In the genomic region with DNA sequence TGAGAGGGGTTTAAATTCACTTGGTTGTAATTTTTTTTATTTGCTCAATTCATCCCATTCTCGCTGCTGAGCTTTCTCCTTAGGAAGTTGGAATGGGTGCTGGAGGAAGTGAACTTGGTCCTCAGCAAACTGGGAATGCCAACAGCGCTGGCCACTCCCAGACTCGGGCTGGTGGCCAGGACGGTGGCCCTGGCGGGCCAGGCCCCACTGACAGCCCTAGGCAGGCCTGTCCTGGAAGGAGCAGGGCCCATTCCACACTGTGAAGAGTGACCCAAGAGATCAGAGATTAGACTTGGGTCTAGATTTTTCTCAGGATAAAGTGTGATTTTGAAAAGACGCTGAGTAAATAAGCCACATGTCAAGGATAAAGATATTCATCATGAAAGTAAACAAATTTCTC, we compare ENCODE assay signal across 8 cellular contexts.
DNase-seq lines count a peak whose midpoint lies in the region; ATAC-seq and TF ChIP-seq lines count a peak whose summit lies in the region.

No MANE protein-coding gene starts in this region.

- peak overlapping the region in 1 of 3 donors; percentile 23 for H3K27ac Mint-ChIP-seq in IgD-negative memory B cell
- H3K27ac Mint-ChIP-seq in stimulated activated effector memory CD8-positive, alpha-beta T cell treated with anti-CD3 and anti-CD28 coated beads, Interleukin-12 subunit alpha, Interleukin-12 subunit beta, amount 100 ng/mL, for 72 hours, result peak overlapping the region; percentile 96

- no peaks in the 10 kb centered on the region for H3K9me3 Mint-ChIP-seq in IgD-negative memory B cell
- no peaks in the 10 kb centered on the region for H3K9me3 Mint-ChIP-seq in stimulated activated effector memory CD8-positive, alpha-beta T cell treated with anti-CD3 and anti-CD28 coated beads, Interleukin-12 subunit alpha, Interleukin-12 subunit beta, amount 100 ng/mL, for 72 hours

- H3K9me3 ChIP-seq in ascending aorta, result no peaks in the 10 kb centered on the region

- peak; percentile 91 for ATAC-seq in left lobe of liver
- no peak for ATAC-seq in stimulated activated effector memory CD8-positive, alpha-beta T cell treated with anti-CD3 and anti-CD28 coated beads, Interleukin-12 subunit alpha, Interleukin-12 subunit beta, amount 100 ng/mL, for 72 hours
- ATAC-seq in GM19035 (IDR thresholded peaks at IDR 0.05; ENCODE audit: unreplicated experiment), result no peak

- intact Hi-C loops in ascending aorta (cut with DNase I), result loop anchor here (5.0 kb wide), 1 partner anchor 134 kb away; a partner anchor contains a TSS

- no peaks in the 10 kb centered on the region for H3K36me3 ChIP-seq in ascending aorta

- H3K36me3 Mint-ChIP-seq in IgD-negative memory B cell, result peaks cover 4% of the 10 kb centered on the region
- peaks cover 33% of the 10 kb centered on the region for H3K36me3 Mint-ChIP-seq in stimulated activated effector memory CD8-positive, alpha-beta T cell treated with anti-CD3 and anti-CD28 coated beads, Interleukin-12 subunit alpha, Interleukin-12 subunit beta, amount 100 ng/mL, for 72 hours

- peak overlapping the region in 3 of 4 donors; percentile 26 to 92 (median 84) for H3K4me3 Mint-ChIP-seq in IgD-negative memory B cell
- peak overlapping the region; percentile 90 for H3K4me3 Mint-ChIP-seq in stimulated activated effector memory CD8-positive, alpha-beta T cell treated with anti-CD3 and anti-CD28 coated beads, Interleukin-12 subunit alpha, Interleukin-12 subunit beta, amount 100 ng/mL, for 72 hours

- H3K27ac ChIP-seq in ascending aorta, result peak overlapping the region; percentile 81 to 87

- DNase-seq in ascending aorta (ENCODE audit: low spot score in 2 of 2) (peak in 1 of 2 donors; percentile 84), left lobe of liver (ENCODE audit: low spot score) (peak; percentile 81), SIG-M5 treated with dmso at 0.1 percent for 504 hours (lab: John Stamatoyannopoulos, UW; ENCODE audit: unreplicated experiment) (no peak), middle frontal gyrus (ENCODE audit: extremely low spot score, low spot score) (no peak), SHP77 treated with DMSO at 0.1 percent for 48 hours (lab: John Stamatoyannopoulos, UW) (no peak)
- DNase-seq in stimulated activated effector memory CD8-positive, alpha-beta T cell treated with anti-CD3 and anti-CD28 coated beads, Interleukin-12 subunit alpha, Interleukin-12 subunit beta, amount 100 ng/mL, for 72 hours (ENCODE audit: low spot score in 2 of 2), result no peak

- no peak for TF ChIP-seq CTCF in ascending aorta (IDR thresholded peaks at IDR 0.05)

- H3K4me1 Mint-ChIP-seq in IgD-negative memory B cell, result peaks cover 35 to 46% (median 42%) of the 10 kb centered on the region in 3 donors
- peaks cover 86% of the 10 kb centered on the region for H3K4me1 Mint-ChIP-seq in stimulated activated effector memory CD8-positive, alpha-beta T cell treated with anti-CD3 and anti-CD28 coated beads, Interleukin-12 subunit alpha, Interleukin-12 subunit beta, amount 100 ng/mL, for 72 hours

- H3K27me3 ChIP-seq in ascending aorta, result no peaks in the 10 kb centered on the region

- peaks cover 69% of the 10 kb centered on the region for H3K27me3 Mint-ChIP-seq in IgD-negative memory B cell

- H3K4me1 ChIP-seq in ascending aorta, result peaks cover 23 to 47% of the 10 kb centered on the region in 2 donors

- peak overlapping the region in 1 of 2 donors; percentile 14 for H3K4me3 ChIP-seq in ascending aorta
